In the genomic region with DNA sequence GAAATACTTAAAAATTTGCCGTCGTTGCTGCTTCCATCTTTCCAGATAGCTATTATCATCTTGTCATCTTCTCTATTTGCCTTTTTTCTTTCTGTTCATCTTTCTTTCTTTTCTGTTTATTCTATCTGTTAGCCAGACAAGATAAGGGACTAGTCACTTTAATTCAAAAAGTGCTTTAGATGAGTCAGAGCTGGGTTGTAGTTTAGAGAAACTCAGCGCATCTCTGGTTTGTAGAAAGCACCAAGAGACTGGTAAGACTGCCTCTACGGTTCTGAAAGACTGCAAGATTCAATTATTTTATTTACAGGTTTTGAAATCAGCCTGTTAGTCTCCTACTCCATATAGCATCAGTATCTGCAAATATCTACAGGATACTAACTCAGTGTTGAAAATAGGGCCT, we compare ENCODE assay signal across 24 cellular contexts.
"Had no signal": no experiment of that assay in that cellular context is flagged by ENCODE, and none has a peak within 500 bp of the region (broad histone marks: within the 10 kb centered on the region; RNA-seq: fewer than 3 reads in every experiment).

No MANE protein-coding gene starts in this region.

- H3K27me3 Mint-ChIP-seq: IgD-negative memory B cell had no signal

- H3K27ac Mint-ChIP-seq: IgD-negative memory B cell had no signal

- H3K27me3 ChIP-seq: SJSA1 had no signal

- H3K4me1 ChIP-seq: SJSA1 had no signal

- H3K4me3 Mint-ChIP-seq: IgD-negative memory B cell had no signal

- DNase-seq: Kasumi-1, MV-4-11, NCI-H1048, NCI-H1105, NCI-H1417, NCI-H1436 treated with DMSO at 0.1 percent for 48 hours, NCI-H1694, NCI-H187 treated with DMSO at 0.1 percent for 48 hours, NCI-H2029 treated with DMSO at 0.1 percent for 48 hours, NCI-H2227 treated with DMSO at 0.1 percent for 48 hours, NCI-H446, NCI-H510A, NCI-H524 treated with DMSO at 0.1 percent for 48 hours, NCI-H69, NCI-H774, Right ventricle myocardium superior, RPMI8226, SIG-M5 had no signal

- ATAC-seq: HepG2, K562 had no signal

- H3K4me3 ChIP-seq: K562, SJSA1, SK-N-MC had no signal

- H3K9ac ChIP-seq: KMS-11 had no signal

- H3K36me3 ChIP-seq: SJSA1 had no signal

- H3K9me3 ChIP-seq: SJSA1 had no signal

- H3K27ac ChIP-seq: KMS-11, SJSA1, SK-N-MC had no signal

- H3K4me2 ChIP-seq: KMS-11 had no signal
